In genomic region chr3:53072653-53073552, GRCh38 we compare ENCODE assay signal across 1 cellular context.
TF ChIP-seq lines count a peak whose summit lies in the region.

No MANE protein-coding gene starts in this region.

TF ChIP-seq in HEK293, 187 proteins besides CTCF, POLR2A, EP300 and RAD21 (continued from another document):
- peak; percentile 45; the same call in 1 of the 2 replicates for TF ChIP-seq TRIM28 (IDR thresholded peaks at IDR 0.05; ENCODE audit: borderline replicate concordance, low read length)
- no peak for TF ChIP-seq ZNF555 (tag by site-specific recombination; conservative IDR thresholded peaks at IDR 0.05)
- TF ChIP-seq ZNF600 (tag by site-specific recombination; IDR thresholded peaks at IDR 0.05) = no peak
- TF ChIP-seq ZNF747 (tag by site-specific recombination; IDR thresholded peaks at IDR 0.05) = no peak
- TF ChIP-seq ZNF416 (tag by site-specific recombination; IDR thresholded peaks at IDR 0.05) = no peak
